Comparison of ENCODE assay signal across 1 cellular context in genomic region chr11:75164318-75164827, GRCh38.
TF ChIP-seq lines count a peak whose summit lies in the region.

No MANE protein-coding gene starts in this region.

TF ChIP-seq in HepG2, 621 proteins besides CTCF, POLR2A, EP300 and RAD21 (continued from another document):
- TF ChIP-seq SIN3A (IDR thresholded peaks at IDR 0.05; ENCODE audit: borderline replicate concordance, low read depth, low read length): no peak
